1 cellular context compared by ENCODE assay signal in genomic region chr1:156623946-156624813, GRCh38.
TF ChIP-seq lines count a peak whose summit lies in the region.

No MANE protein-coding gene starts in this region.

TF ChIP-seq in K562, 482 proteins besides CTCF, POLR2A, EP300 and RAD21 (continued from another document and continues in another):
- no peak for TF ChIP-seq ZNF407 (IDR thresholded peaks at IDR 0.05; ENCODE audit: low read depth)
- TF ChIP-seq MECOM (CRISPR knock-in tag; IDR thresholded peaks at IDR 0.05), result no peak
- TF ChIP-seq MGA (IDR thresholded peaks at IDR 0.05), result peak; percentile 95
- no peak for TF ChIP-seq CHD4 (IDR thresholded peaks at IDR 0.05; ENCODE audit: insufficient read depth, insufficient replicate concordance, low read depth, low read length, poor library complexity, severe bottlenecking)
- no peak for TF ChIP-seq ZFPM2 (CRISPR knock-in tag; IDR thresholded peaks at IDR 0.05)
- TF ChIP-seq TAL1 (IDR thresholded peaks at IDR 0.05), result no peak
- TF ChIP-seq MTA1 (IDR thresholded peaks at IDR 0.05; ENCODE audit: borderline replicate concordance), result peak; percentile 94
- 0 out of 2 replicates have a peak, but pooled peaks have one; percentile 43 for TF ChIP-seq NFRKB (IDR thresholded peaks at IDR 0.05; ENCODE audit: low read depth)
- no peak for TF ChIP-seq ZNF583 (CRISPR knock-in tag; IDR thresholded peaks at IDR 0.05)
- no peak for TF ChIP-seq CUX1 (CRISPR knock-in tag; IDR thresholded peaks at IDR 0.05)
- no peak for TF ChIP-seq TEAD2 (tag; IDR thresholded peaks at IDR 0.05)
- no peak for TF ChIP-seq TCF7L2 (IDR thresholded peaks at IDR 0.05; ENCODE audit: low read depth, low read length)
- peak; percentile 23; the same call in 1 of the 2 replicates for TF ChIP-seq ETV1 (tag; conservative IDR thresholded peaks at IDR 0.05; ENCODE audit: low read depth)
- no peak for TF ChIP-seq ZC3H8 (IDR thresholded peaks at IDR 0.05)
- TF ChIP-seq RNF219 (CRISPR knock-in tag; IDR thresholded peaks at IDR 0.05), result no peak
- peak; percentile 22; the same call in 1 of the 2 replicates for TF ChIP-seq JUN (IDR thresholded peaks at IDR 0.05; ENCODE audit: borderline replicate concordance, low read depth, low read length)
- no peak for TF ChIP-seq JUN (CRISPR knock-in tag; IDR thresholded peaks at IDR 0.05; ENCODE audit: borderline replicate concordance)
- no peak; a peak in 1 of 4 replicates for TF ChIP-seq NONO (IDR thresholded peaks at IDR 0.05; ENCODE audit: low read depth in 2 of 2, low read length in 1 of 2)
- no peak for TF ChIP-seq SMARCA4 (IDR thresholded peaks at IDR 0.05)
- peak; percentile 87 for TF ChIP-seq RBFOX2 (IDR thresholded peaks at IDR 0.05; ENCODE audit: low read depth, low read length)
- TF ChIP-seq ZFP36 (IDR thresholded peaks at IDR 0.05; ENCODE audit: low read depth, low read length, partially characterized antibody), result no peak
- no peak for TF ChIP-seq FOXJ2 (tag; IDR thresholded peaks at IDR 0.05)
- TF ChIP-seq SAP30 (IDR thresholded peaks at IDR 0.05; ENCODE audit: borderline replicate concordance, insufficient read depth, low read depth, low read length, poor library complexity, severe bottlenecking), result no peak
- TF ChIP-seq RCOR1 (IDR thresholded peaks at IDR 0.05; ENCODE audit: borderline replicate concordance in 1 of 2, low read depth in 2 of 2, low read length in 2 of 2), result peak in 1 of 2 experiments; percentile 65; a peak in 2 of 4 replicates
- TF ChIP-seq SLC30A9 (CRISPR knock-in tag; IDR thresholded peaks at IDR 0.05), result no peak
- TF ChIP-seq ZNF408 (CRISPR knock-in tag; IDR thresholded peaks at IDR 0.05; ENCODE audit: low read depth), result no peak
- TF ChIP-seq KDM4B (IDR thresholded peaks at IDR 0.05; ENCODE audit: borderline replicate concordance in 2 of 2, low read depth in 1 of 2), result no peak; a peak in 1 of 4 replicates
- TF ChIP-seq ZNF232 (CRISPR knock-in tag; IDR thresholded peaks at IDR 0.05), result peak; percentile 71
